13 cellular contexts compared by ENCODE assay signal in the genomic region with DNA sequence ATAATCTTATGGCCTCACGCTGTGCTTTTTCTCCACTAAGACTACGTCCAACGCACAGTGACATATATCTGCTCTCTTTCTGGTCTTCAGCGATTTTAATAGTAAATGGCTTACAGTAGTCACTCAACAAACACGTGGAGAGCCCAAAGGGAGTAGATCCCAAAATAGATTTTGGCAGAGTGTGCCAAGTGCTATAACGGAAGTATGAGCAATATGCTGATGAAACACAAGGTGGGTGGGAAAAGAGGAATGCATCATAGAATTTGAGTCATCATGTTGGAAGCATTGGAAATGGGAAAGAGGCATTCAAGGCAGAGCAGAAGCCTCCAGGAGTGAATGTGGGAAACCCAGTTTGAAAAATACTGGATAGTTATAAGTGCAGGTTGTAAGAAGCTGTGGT.
A peak's percentile ranks its signal among the peaks of the same experiment; 100 is the strongest.
DNase-seq lines count a peak whose midpoint lies in the region; ATAC-seq and TF ChIP-seq lines count a peak whose summit lies in the region.
"Had no signal": no experiment of that assay in that cellular context is flagged by ENCODE, and none has a peak within 500 bp of the region (broad histone marks: within the 10 kb centered on the region; RNA-seq: fewer than 3 reads in every experiment).

No MANE protein-coding gene starts in this region.

- H3K36me3 ChIP-seq in breast epithelium (no peaks in the 10 kb centered on the region), adipocyte (ENCODE audit: control insufficient read depth, insufficient read depth, low read length, severe bottlenecking) (no peaks in the 10 kb centered on the region), thoracic aorta (no peaks in the 10 kb centered on the region)
- H3K36me3 ChIP-seq: ascending aorta had no signal

- no peak overlapping the region for H3K4me3 ChIP-seq in breast epithelium
- H3K4me3 ChIP-seq in adipocyte (ENCODE audit: low read length): no peak overlapping the region
- H3K4me3 ChIP-seq in thoracic aorta: no peak overlapping the region
- H3K4me3 ChIP-seq: A549, ascending aorta, skin epidermis had no signal

- H3K4me3 Mint-ChIP-seq in MCF 10A (ENCODE audit: unreplicated experiment): no peak overlapping the region
- H3K4me3 Mint-ChIP-seq in activated CD4-positive, alpha-beta T cell treated with anti-CD3 and anti-CD28 coated beads for 36 hours: no peak overlapping the region
- H3K4me3 Mint-ChIP-seq: T-helper 1 cell treated with Interleukin-12 subunit alpha and Interleukin-12 subunit beta and Interleukin-4 antibody, amounts not matched to agents 30 μg/mL and 1 μg/mL, for 36 hours had no signal

- CTCF ChIA-PET in MCF 10A (lab: Yijun Ruan, JAX): no interaction called here
- CTCF ChIA-PET in activated CD4-positive, alpha-beta T cell treated with anti-CD3 and anti-CD28 coated beads for 36 hours (lab: Charles Lee): no interaction called here

- H3K27me3 ChIP-seq in breast epithelium (no peaks in the 10 kb centered on the region), adipocyte (replicated peaks; ENCODE audit: control insufficient read depth, insufficient read depth, low read length) (no peaks in the 10 kb centered on the region), thoracic aorta (replicated peaks; ENCODE audit: insufficient read depth) (no peaks in the 10 kb centered on the region)
- H3K27me3 ChIP-seq: ascending aorta had no signal

- TF ChIP-seq POLR2A in breast epithelium (IDR thresholded peaks at IDR 0.05): no peak

- no peaks in the 10 kb centered on the region for H3K4me1 ChIP-seq in breast epithelium
- H3K4me1 ChIP-seq in adipocyte (ENCODE audit: control insufficient read depth, insufficient read depth, low read length): peaks cover 22% of the 10 kb centered on the region
- peaks cover 3 to 8% of the 10 kb centered on the region in 2 donors for H3K4me1 ChIP-seq in thoracic aorta (ENCODE audit: control insufficient read depth in 1 of 2, low read depth in 2 of 2)
- H3K4me1 ChIP-seq: ascending aorta had no signal

- no peaks in the 10 kb centered on the region for H3K27me3 Mint-ChIP-seq in MCF 10A (ENCODE audit: insufficient read depth, unreplicated experiment)
- peaks cover 7% of the 10 kb centered on the region for H3K27me3 Mint-ChIP-seq in activated CD4-positive, alpha-beta T cell treated with anti-CD3 and anti-CD28 coated beads for 36 hours

- H3K9ac ChIP-seq in adipocyte (ENCODE audit: low read length): no peak overlapping the region

- no peak for TF ChIP-seq CTCF in MCF 10A (IDR thresholded peaks at IDR 0.05; ENCODE audit: unreplicated experiment)
- TF ChIP-seq CTCF in breast epithelium (IDR thresholded peaks at IDR 0.05): no peak
- TF ChIP-seq CTCF in thoracic aorta (IDR thresholded peaks at IDR 0.05): no peak

- DNase-seq in MCF 10A (ENCODE audit: unreplicated experiment) (peak; percentile 97), breast epithelium (ENCODE audit: low spot score in 2 of 2) (no peak), adipocyte (ENCODE audit: low read depth) (peak; percentile 87), fibroblast of the conjunctiva (ENCODE audit: low read depth) (peak; percentile 86), thoracic aorta (ENCODE audit: low spot score) (no peak), midbrain (lab: John Stamatoyannopoulos, UW) (no peak)
- DNase-seq in activated CD4-positive, alpha-beta T cell treated with anti-CD3 and anti-CD28 coated beads for 36 hours: no peak
- DNase-seq: KBM-7 had no signal

- H3K9me3 Mint-ChIP-seq in MCF 10A (ENCODE audit: unreplicated experiment): peaks cover 7% of the 10 kb centered on the region
- no peaks in the 10 kb centered on the region for H3K9me3 Mint-ChIP-seq in activated CD4-positive, alpha-beta T cell treated with anti-CD3 and anti-CD28 coated beads for 36 hours (ENCODE audit: low read depth)
- H3K9me3 Mint-ChIP-seq: T-helper 1 cell treated with Interleukin-12 subunit alpha and Interleukin-12 subunit beta and Interleukin-4 antibody, amounts not matched to agents 30 μg/mL and 1 μg/mL, for 36 hours had no signal

- H3K4me1 Mint-ChIP-seq in MCF 10A (ENCODE audit: insufficient read depth, unreplicated experiment): peaks cover 28% of the 10 kb centered on the region
- H3K4me1 Mint-ChIP-seq in activated CD4-positive, alpha-beta T cell treated with anti-CD3 and anti-CD28 coated beads for 36 hours: no peaks in the 10 kb centered on the region

- intact Hi-C loops in MCF 10A (cut with micrococcal nuclease): no loop called here
- intact Hi-C loops in breast epithelium (cut with DNase I; ENCODE audit: low total_unique reads): no loop called here
- intact Hi-C loops in activated CD4-positive, alpha-beta T cell treated with anti-CD3 and anti-CD28 coated beads for 36 hours (cut with DNase I, micrococcal nuclease): no loop called here

- H3K27ac ChIP-seq in breast epithelium (no peak overlapping the region), thoracic aorta (no peak overlapping the region)
- H3K27ac ChIP-seq: A549, ascending aorta, skin epidermis had no signal

- BruUV-seq in MCF 10A (replicated peaks; lab: Mats Ljungman, UMichigan): no TSS peak

- H3K36me3 Mint-ChIP-seq in MCF 10A (ENCODE audit: insufficient read depth, unreplicated experiment): no peaks in the 10 kb centered on the region
- no peaks in the 10 kb centered on the region for H3K36me3 Mint-ChIP-seq in activated CD4-positive, alpha-beta T cell treated with anti-CD3 and anti-CD28 coated beads for 36 hours (ENCODE audit: low read depth)

- H3K27ac Mint-ChIP-seq in MCF 10A (ENCODE audit: low read depth, unreplicated experiment): no peak overlapping the region
- no peak overlapping the region for H3K27ac Mint-ChIP-seq in activated CD4-positive, alpha-beta T cell treated with anti-CD3 and anti-CD28 coated beads for 36 hours
- H3K27ac Mint-ChIP-seq: T-helper 1 cell treated with Interleukin-12 subunit alpha and Interleukin-12 subunit beta and Interleukin-4 antibody, amounts not matched to agents 30 μg/mL and 1 μg/mL, for 36 hours had no signal

- H3K9me3 ChIP-seq in breast epithelium (no peaks in the 10 kb centered on the region), adipocyte (ENCODE audit: control insufficient read depth, low read length) (no peaks in the 10 kb centered on the region), thoracic aorta (no peaks in the 10 kb centered on the region)
- H3K9me3 ChIP-seq: A549, ascending aorta had no signal

- POLR2A ChIA-PET in MCF 10A (lab: Yijun Ruan, JAX): no interaction called here
- POLR2A ChIA-PET in activated CD4-positive, alpha-beta T cell treated with anti-CD3 and anti-CD28 coated beads for 36 hours (lab: Charles Lee): no interaction called here

- ATAC-seq in thoracic aorta (ENCODE audit: insufficient number of reproducible peaks, low FRiP score, low read depth) (peak; percentile 84), HG03342 (IDR thresholded peaks at IDR 0.05; ENCODE audit: unreplicated experiment) (no peak)
- no peak for ATAC-seq in activated CD4-positive, alpha-beta T cell treated with anti-CD3 and anti-CD28 coated beads for 36 hours

Comparison
In these comparisons a context has a peak if more than half of its experiments do, and no peak if none do; other contexts are left out.
1. DNase-seq: peak in MCF 10A (single experiment), adipocyte (single experiment) and fibroblast of the conjunctiva (single experiment); none in breast epithelium (0 of 2), thoracic aorta (single experiment), midbrain (single experiment) and activated CD4-positive, alpha-beta T cell treated with anti-CD3 and anti-CD28 coated beads for 36 hours (single experiment).